ENCODE assay signal across 28 cellular contexts in the genomic region with DNA sequence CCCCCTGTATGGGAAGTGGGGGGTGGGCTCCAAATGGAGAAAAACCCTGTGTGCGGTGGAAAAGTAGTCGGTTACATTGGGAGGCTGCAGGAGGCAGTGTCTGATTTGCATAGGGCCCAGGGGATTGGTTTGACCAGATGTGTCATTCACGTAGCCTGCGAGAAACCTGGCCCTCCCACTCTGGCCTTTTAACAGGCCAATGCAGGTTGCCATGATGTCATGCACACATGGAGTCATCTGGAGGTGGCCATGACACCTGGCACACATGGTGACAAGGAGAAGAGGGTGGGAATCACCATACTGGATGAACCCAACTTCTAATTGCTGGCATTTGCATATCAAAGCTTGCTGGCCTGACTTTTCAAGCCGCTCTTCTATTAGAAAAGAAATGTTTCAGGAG. TPM values are rescaled to one million over a fixed set of nuclear protein-coding genes. Genes with fewer than 3 reads are reported as not detected.
DNase-seq lines count a peak whose midpoint lies in the region; ATAC-seq and TF ChIP-seq lines count a peak whose summit lies in the region.
"Had no signal": no experiment of that assay in that cellular context is flagged by ENCODE, and none has a peak within 500 bp of the region (broad histone marks: within the 10 kb centered on the region; RNA-seq: fewer than 3 reads in every experiment).

No MANE protein-coding gene starts in this region.

- H2AFZ ChIP-seq in trophoblast cell (ENCODE audit: insufficient read depth, low read length, poor library complexity), result no peak overlapping the region

- peaks cover 6% of the 10 kb centered on the region for H3K79me1 ChIP-seq in trophoblast cell (ENCODE audit: low read length)

- no peaks in the 10 kb centered on the region for H3K27me3 Mint-ChIP-seq in WTC11 (ENCODE audit: low read depth)
- peaks cover 8 to 22% (median 18%) of the 10 kb centered on the region in 5 donors for H3K27me3 Mint-ChIP-seq in naive thymus-derived CD4-positive, alpha-beta T cell

- H3K4me1 Mint-ChIP-seq in WTC11, result peaks cover 16% of the 10 kb centered on the region
- H3K4me1 Mint-ChIP-seq in naive thymus-derived CD4-positive, alpha-beta T cell, result peaks cover 0 to 5% (median 0%) of the 10 kb centered on the region in 7 donors

- H3K9me3 Mint-ChIP-seq in WTC11, result peaks cover 14% of the 10 kb centered on the region
- H3K9me3 Mint-ChIP-seq in naive thymus-derived CD4-positive, alpha-beta T cell, result peaks cover 0 to 29% (median 5%) of the 10 kb centered on the region in 11 donors

- intact Hi-C loops in naive thymus-derived CD4-positive, alpha-beta T cell (cut with micrococcal nuclease), result loop anchor here (2.0 to 10.0 kb wide), 2 partner anchors 1138 to 1882 kb away; no protein-coding TSS in a partner anchor

- H3K4me1 ChIP-seq in trophoblast cell (ENCODE audit: control insufficient read depth in 1 of 2, insufficient read depth in 2 of 2, low read length in 2 of 2), result peaks cover 0 to 7% of the 10 kb centered on the region in 2 experiments
- H3K4me1 ChIP-seq in naive thymus-derived CD4-positive, alpha-beta T cell (ENCODE audit: control insufficient read depth in 2 of 2, insufficient read depth in 2 of 2, low read length in 2 of 2), result no peaks in the 10 kb centered on the region
- H3K4me1 ChIP-seq: colonic mucosa, psoas muscle had no signal

- DNase-seq in DMS53 (lab: John Stamatoyannopoulos, UW) (peak; percentile 32), DMS53 treated with DMSO at 0.1 percent for 48 hours (lab: John Stamatoyannopoulos, UW; ENCODE audit: unreplicated experiment) (no peak), LNCaP clone FGC (ENCODE audit: low read depth) (no peak), WTC11 (ENCODE audit: low spot score) (peak; percentile 42), trophoblast cell (peak in 1 of 2 donors; percentile 23)
- DNase-seq in naive thymus-derived CD4-positive, alpha-beta T cell, result no peak
- DNase-seq in stimulated activated CD4-positive, alpha-beta T cell treated with anti-CD3 and anti-CD28 coated beads, Interleukin-2, amount 100 ng/mL, for 24 hours, result no peak
- DNase-seq: activated CD4-positive, alpha-beta T cell treated with anti-CD3 and anti-CD28 coated beads, Interleukin-2, amount 50 U/mL, for 48 hours; activated T-cell treated with anti-CD3 and anti-CD28 coated beads, Interleukin-2, amount 50 U/mL, for 72 hours; colonic mucosa; effector memory CD4-positive, alpha-beta T cell; H7; Kasumi-1; left ventricle myocardium superior; MV-4-11; naive B cell; NCI-H446 treated with DMSO at 0.1 percent for 48 hours; NCI-H82; psoas muscle had no signal

- no peaks in the 10 kb centered on the region for H3K27me3 ChIP-seq in trophoblast cell (ENCODE audit: insufficient read depth, low read length)
- no peaks in the 10 kb centered on the region for H3K27me3 ChIP-seq in naive thymus-derived CD4-positive, alpha-beta T cell (ENCODE audit: control insufficient read depth in 2 of 2, insufficient read depth in 2 of 2, low read length in 2 of 2)
- H3K27me3 ChIP-seq: colonic mucosa had no signal

- no peak overlapping the region for H4K91ac ChIP-seq in trophoblast cell (ENCODE audit: low read depth, low read length)

- no peak overlapping the region for H3K27ac Mint-ChIP-seq in WTC11
- no peak overlapping the region for H3K27ac Mint-ChIP-seq in naive thymus-derived CD4-positive, alpha-beta T cell
- H3K27ac Mint-ChIP-seq: activated T-cell treated with anti-CD3 and anti-CD28 coated beads, Interleukin-2, amount 50 U/mL, for 72 hours; stimulated activated effector memory CD8-positive, alpha-beta T cell treated with anti-CD3 and anti-CD28 coated beads, Interleukin-12 subunit alpha, Interleukin-12 subunit beta, amount 100 ng/mL, for 72 hours had no signal

- H3K9me3 ChIP-seq in trophoblast cell (ENCODE audit: insufficient read depth, low read depth, low read length), result peaks cover 4% of the 10 kb centered on the region
- no peaks in the 10 kb centered on the region for H3K9me3 ChIP-seq in naive thymus-derived CD4-positive, alpha-beta T cell (ENCODE audit: control insufficient read depth in 2 of 3, low read length in 3 of 3)
- H3K9me3 ChIP-seq: colonic mucosa, psoas muscle had no signal

- peak overlapping the region; percentile 48 for H3K14ac ChIP-seq in trophoblast cell (ENCODE audit: low read length)

- CTCF ChIA-PET in WTC11 (lab: Charles Lee), result interaction anchor here (1.4 to 5.5 kb wide), 2 partner anchors 12 to 184 kb away, joined by 6 to 49 read pairs; no protein-coding TSS in a partner anchor
- CTCF ChIA-PET in naive thymus-derived CD4-positive, alpha-beta T cell (lab: Charles Lee), result interaction anchor here (0.6 to 1.5 kb wide), 4 partner anchors 13 to 1880 kb away, joined by 3 to 5 read pairs (median 3); no protein-coding TSS in a partner anchor

- H3K4me2 ChIP-seq in trophoblast cell (ENCODE audit: low read length), result peak overlapping the region; percentile 22

- no peak overlapping the region for H2BK5ac ChIP-seq in trophoblast cell (ENCODE audit: low read depth, low read length, poor library complexity)

- H4K8ac ChIP-seq in trophoblast cell (ENCODE audit: low read depth, low read length), result no peak overlapping the region

- H3K36me3 ChIP-seq in trophoblast cell (ENCODE audit: control insufficient read depth in 1 of 2, insufficient read depth in 2 of 2, low read length in 2 of 2), result no peaks in the 10 kb centered on the region
- H3K36me3 ChIP-seq in naive thymus-derived CD4-positive, alpha-beta T cell (ENCODE audit: control insufficient read depth in 2 of 3, insufficient read depth in 3 of 3, low read length in 3 of 3), result no peaks in the 10 kb centered on the region
- H3K36me3 ChIP-seq: colonic mucosa had no signal

- ATAC-seq in WTC11 (peak; percentile 89), HG03097 (IDR thresholded peaks at IDR 0.05; ENCODE audit: low FRiP score, unreplicated experiment) (no peak)
- ATAC-seq in naive thymus-derived CD4-positive, alpha-beta T cell, result no peak
- ATAC-seq: activated CD4-positive, CD25-positive, alpha-beta regulatory T cell treated with anti-CD3 and anti-CD28 coated beads, Interleukin-2, amount 50 U/mL, for 24 hours; activated T-cell treated with anti-CD3 and anti-CD28 coated beads, Interleukin-2, amount 50 U/mL, for 72 hours had no signal

- H3K18ac ChIP-seq in trophoblast cell (ENCODE audit: low read length), result no peak overlapping the region

- no peak overlapping the region for H3K9ac ChIP-seq in trophoblast cell (ENCODE audit: low read length)

- peaks cover 6% of the 10 kb centered on the region for H3K36me3 Mint-ChIP-seq in WTC11
- H3K36me3 Mint-ChIP-seq in naive thymus-derived CD4-positive, alpha-beta T cell, result no peaks in the 10 kb centered on the region
- H3K36me3 Mint-ChIP-seq: naive B cell; stimulated activated effector memory CD8-positive, alpha-beta T cell treated with anti-CD3 and anti-CD28 coated beads, Interleukin-12 subunit alpha, Interleukin-12 subunit beta, amount 100 ng/mL, for 72 hours had no signal

- no peaks in the 10 kb centered on the region for H3K79me2 ChIP-seq in trophoblast cell (ENCODE audit: control insufficient read depth, insufficient read depth, low read length, poor library complexity)

- TF ChIP-seq CTCF in LNCaP clone FGC (IDR thresholded peaks at IDR 0.05; ENCODE audit: control insufficient read depth, extremely low read depth, insufficient read depth), result no peak
- TF ChIP-seq CTCF in WTC11 (IDR thresholded peaks at IDR 0.05), result no peak

- H2BK12ac ChIP-seq in trophoblast cell (ENCODE audit: low read length), result peak overlapping the region; percentile 2

- H3K4me3 ChIP-seq in LNCaP clone FGC (ENCODE audit: low read depth, low read length), result peak overlapping the region; percentile 3; the same call in 1 of the 2 replicates
- H3K4me3 ChIP-seq in trophoblast cell (ENCODE audit: low read depth, low read length), result no peak overlapping the region
- H3K4me3 ChIP-seq in naive thymus-derived CD4-positive, alpha-beta T cell (ENCODE audit: low read length), result no peak overlapping the region
- H3K4me3 ChIP-seq: colonic mucosa, psoas muscle, SK-N-MC had no signal

- no peak overlapping the region for H3K23ac ChIP-seq in trophoblast cell (ENCODE audit: low read length)

- H2AK5ac ChIP-seq in trophoblast cell (ENCODE audit: low read length), result peak overlapping the region; percentile 70

- no peak overlapping the region for H3K4ac ChIP-seq in trophoblast cell (ENCODE audit: low read depth, low read length)

- H3K4me3 Mint-ChIP-seq in WTC11, result no peak overlapping the region
- H3K4me3 Mint-ChIP-seq in naive thymus-derived CD4-positive, alpha-beta T cell, result no peak overlapping the region
- H3K4me3 Mint-ChIP-seq: activated T-cell treated with anti-CD3 and anti-CD28 coated beads, Interleukin-2, amount 50 U/mL, for 72 hours; naive B cell; stimulated activated effector memory CD8-positive, alpha-beta T cell treated with anti-CD3 and anti-CD28 coated beads, Interleukin-12 subunit alpha, Interleukin-12 subunit beta, amount 100 ng/mL, for 72 hours had no signal

- H3K27ac ChIP-seq in trophoblast cell (ENCODE audit: low read depth, low read length), result no peak overlapping the region
- H3K27ac ChIP-seq in naive thymus-derived CD4-positive, alpha-beta T cell (ENCODE audit: low read depth, low read length), result no peak overlapping the region
- H3K27ac ChIP-seq: 22Rv1, colonic mucosa, HL-60, psoas muscle, SK-N-MC had no signal

- no CpG with 5 or more reads among the region's 5 CpGs for WGBS in trophoblast cell (ENCODE audit: extremely low coverage, insufficient coverage, insufficient read length)

- POLR2A ChIA-PET in WTC11 (lab: Charles Lee), result no interaction called here
- POLR2A ChIA-PET in naive thymus-derived CD4-positive, alpha-beta T cell (lab: Charles Lee), result no interaction called here

- no peak overlapping the region for H4K12ac ChIP-seq in trophoblast cell (ENCODE audit: low read depth, low read length)

- no peak overlapping the region for H2BK120ac ChIP-seq in trophoblast cell (ENCODE audit: insufficient read depth, low read length, poor library complexity)

TF ChIP-seq in WTC11, 78 proteins besides CTCF, POLR2A, EP300 and RAD21 (continues in another document):
- TF ChIP-seq JUN (CRISPR knock-in tag; IDR thresholded peaks at IDR 0.05) (no peak), ZNF416 (CRISPR knock-in tag; IDR thresholded peaks at IDR 0.05) (no peak), NFATC4 (CRISPR knock-in tag; IDR thresholded peaks at IDR 0.05) (no peak), JAZF1 (CRISPR knock-in tag; IDR thresholded peaks at IDR 0.05) (no peak), ZNF396 (CRISPR knock-in tag; IDR thresholded peaks at IDR 0.05; ENCODE audit: borderline replicate concordance) (no peak), SMAD3 (CRISPR knock-in tag; IDR thresholded peaks at IDR 0.05; ENCODE audit: borderline replicate concordance) (no peak)

RNA-seq across cellular contexts. Expression of a gene that starts 50.6 kb away (rescaled TPM):
- total RNA-seq in WTC11 (2021), result 0.80 to 1.1 TPM (median 1.0 TPM) in 3 replicates
- polyA plus RNA-seq in trophoblast cell (2013), result 0.01 and 0.04 TPM in 2 replicates
- under 1 TPM in 4 of 5 experiments, not detected in 1; 0.10 to 0.97 (median 0.40) TPM for total RNA-seq in naive thymus-derived CD4-positive, alpha-beta T cell
- under 1 TPM in 1 of 2 donors, not detected in 1; 0.19 TPM for polyA plus RNA-seq in naive thymus-derived CD4-positive, alpha-beta T cell
- total RNA-seq: activated T-cell treated with anti-CD3 and anti-CD28 coated beads, Interleukin-2, amount 50 U/mL, for 72 hours; fibroblast of villous mesenchyme; OCI-LY7; T-helper 1 cell treated with Interleukin-12 subunit alpha and Interleukin-12 subunit beta and Interleukin-4 antibody, amounts not matched to agents 30 ng/mL and 1 ng/mL, for 36 hours had no signal

Comparison
In these comparisons a context has a peak if more than half of its experiments do, and no peak if none do; other contexts are left out.
1. DNase-seq: peak in DMS53 (single experiment) and WTC11 (single experiment); none in DMS53 treated with DMSO at 0.1 percent for 48 hours (single experiment), LNCaP clone FGC (single experiment), naive thymus-derived CD4-positive, alpha-beta T cell (0 of 9) and stimulated activated CD4-positive, alpha-beta T cell treated with anti-CD3 and anti-CD28 coated beads, Interleukin-2, amount 100 ng/mL, for 24 hours (0 of 2).